ENCODE assay signal across 12 cellular contexts in the genomic region with DNA sequence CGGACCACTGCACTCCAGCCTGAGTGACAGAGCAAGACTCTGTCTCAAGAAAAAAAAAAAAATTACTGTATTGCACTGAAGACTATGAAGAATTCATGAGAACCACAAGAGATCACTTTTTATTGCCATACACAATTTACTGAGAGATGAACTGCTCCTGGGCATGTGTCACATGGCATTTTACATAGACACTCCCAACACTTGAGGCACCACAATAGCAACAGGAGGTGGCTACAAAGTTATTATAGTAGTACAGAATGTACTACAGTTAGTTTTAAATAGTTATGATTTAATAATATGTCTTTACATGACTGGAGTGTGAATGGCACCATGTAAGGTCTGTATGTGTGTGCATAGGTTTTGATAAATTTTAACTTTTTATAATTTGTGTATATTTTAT.
"Had no signal": no experiment of that assay in that cellular context is flagged by ENCODE, and none has a peak within 500 bp of the region (broad histone marks: within the 10 kb centered on the region; RNA-seq: fewer than 3 reads in every experiment).

No MANE protein-coding gene starts in this region.

- H3K27me3 Mint-ChIP-seq: activated CD4-positive, alpha-beta T cell treated with anti-CD3 and anti-CD28 coated beads, Interleukin-2, amount 10 ng/mL, durations not matched to agents 24 days and 14 days; natural killer cell treated with Interleukin-12 subunit alpha and Interleukin-12 subunit beta and Interleukin-15 and Interleukin-18, amount 100 ng/mL, for 72 hours had no signal

- H3K27me3 ChIP-seq: sigmoid colon had no signal

- H3K4me3 ChIP-seq: prostate gland, sigmoid colon had no signal

- H3K27ac Mint-ChIP-seq: activated CD4-positive, alpha-beta T cell treated with anti-CD3 and anti-CD28 coated beads, Interleukin-2, amount 10 ng/mL, durations not matched to agents 24 days and 14 days; natural killer cell treated with Interleukin-12 subunit alpha and Interleukin-12 subunit beta and Interleukin-15 and Interleukin-18, amount 100 ng/mL, for 72 hours; WTC11 had no signal

- H3K27ac ChIP-seq: prostate gland had no signal

- DNase-seq: activated CD4-positive, alpha-beta T cell treated with anti-CD3 and anti-CD28 coated beads, Interleukin-2, amount 10 ng/mL, durations not matched to agents 24 days and 14 days; activated effector memory CD4-positive, alpha-beta T cell treated with Interleukin-2 at 50 U/mL for 16 hours; activated T-cell treated with anti-CD3 and anti-CD28 coated beads for 4 hours; effector CD4-positive, alpha-beta T cell; nucleus accumbens; sigmoid colon; SK-N-SH; stimulated activated CD4-positive, alpha-beta T cell treated with anti-CD3 and anti-CD28 coated beads, Interleukin-12 subunit alpha, Interleukin-12 subunit beta, amount 100 ng/mL, for 4 hours; stimulated activated naive CD4-positive, alpha-beta T cell treated with Interleukin-2 at 50 U/mL for 16 hours had no signal

- H3K9me3 ChIP-seq: prostate gland, sigmoid colon, SK-N-SH had no signal

- H3K9me3 Mint-ChIP-seq: activated CD4-positive, alpha-beta T cell treated with anti-CD3 and anti-CD28 coated beads, Interleukin-2, amount 10 ng/mL, durations not matched to agents 24 days and 14 days; natural killer cell treated with Interleukin-12 subunit alpha and Interleukin-12 subunit beta and Interleukin-15 and Interleukin-18, amount 100 ng/mL, for 72 hours; WTC11 had no signal

- H3K4me3 Mint-ChIP-seq: activated CD4-positive, alpha-beta T cell treated with anti-CD3 and anti-CD28 coated beads, Interleukin-2, amount 10 ng/mL, durations not matched to agents 24 days and 14 days; natural killer cell treated with Interleukin-12 subunit alpha and Interleukin-12 subunit beta and Interleukin-15 and Interleukin-18, amount 100 ng/mL, for 72 hours; WTC11 had no signal

- ATAC-seq: natural killer cell treated with Interleukin-12 subunit alpha and Interleukin-12 subunit beta and Interleukin-15 and Interleukin-18, amount 100 ng/mL, for 72 hours; WTC11 had no signal

- H3K36me3 ChIP-seq: prostate gland had no signal

- H3K4me1 Mint-ChIP-seq: WTC11 had no signal

- H3K4me1 ChIP-seq: prostate gland, sigmoid colon had no signal
